ENCODE assay signal across 9 cellular contexts in genomic region chr12:55019784-55020183, GRCh38. TPM values are rescaled to one million over a fixed set of nuclear protein-coding genes. Genes with fewer than 3 reads are reported as not detected.
DNase-seq lines count a peak whose midpoint lies in the region; ATAC-seq and TF ChIP-seq lines count a peak whose summit lies in the region.
"Had no signal": no experiment of that assay in that cellular context is flagged by ENCODE, and none has a peak within 500 bp of the region (broad histone marks: within the 10 kb centered on the region; RNA-seq: fewer than 3 reads in every experiment).

A gene with protein sequence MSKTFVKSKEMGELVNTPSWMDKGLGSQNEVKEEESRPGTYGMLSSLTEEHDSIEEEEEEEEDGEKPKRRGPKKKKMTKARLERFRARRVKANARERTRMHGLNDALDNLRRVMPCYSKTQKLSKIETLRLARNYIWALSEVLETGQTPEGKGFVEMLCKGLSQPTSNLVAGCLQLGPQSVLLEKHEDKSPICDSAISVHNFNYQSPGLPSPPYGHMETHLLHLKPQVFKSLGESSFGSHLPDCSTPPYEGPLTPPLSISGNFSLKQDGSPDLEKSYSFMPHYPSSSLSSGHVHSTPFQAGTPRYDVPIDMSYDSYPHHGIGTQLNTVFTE (plus strand): TSS chr12:55019974. CDS start chr12:55026440, 6,466 bp downstream.

- DNase-seq in CD1c-positive myeloid dendritic cell (ENCODE audit: extremely low spot score): peak; percentile 71
- DNase-seq in RWPE1 (ENCODE audit: low spot score): peak; percentile 49
- DNase-seq in erythroblast (lab: John Stamatoyannopoulos, UW): peak; percentile 18 to 46
- peak in 6 of 9 donors; percentile 11 to 34 (median 18) for DNase-seq in naive thymus-derived CD4-positive, alpha-beta T cell
- DNase-seq in COR-L47 (lab: John Stamatoyannopoulos, UW): no peak
- DNase-seq in GF-D8 (lab: John Stamatoyannopoulos, UW): no peak

- no peak within 1 kb of the TSS for H3K27ac Mint-ChIP-seq in naive thymus-derived CD4-positive, alpha-beta T cell

- peaks cover 6 to 9% (median 7%) of the 10 kb centered on the region in 7 donors for H3K4me1 Mint-ChIP-seq in naive thymus-derived CD4-positive, alpha-beta T cell

- peaks cover 0 to 10% (median 3%) of the 10 kb centered on the region in 5 donors for H3K36me3 Mint-ChIP-seq in naive thymus-derived CD4-positive, alpha-beta T cell

- no peaks in the 10 kb centered on the region for H3K36me3 ChIP-seq in naive thymus-derived CD4-positive, alpha-beta T cell (ENCODE audit: control insufficient read depth in 2 of 3, insufficient read depth in 3 of 3, low read length in 3 of 3)

- CTCF ChIA-PET in RWPE1 (lab: Yijun Ruan, JAX): no interaction called here
- CTCF ChIA-PET in naive thymus-derived CD4-positive, alpha-beta T cell (lab: Charles Lee): interaction anchor here (1.3 to 2.0 kb wide), 4 partner anchors 18 to 52 kb away, joined by 3 to 9 read pairs (median 6); no protein-coding TSS in a partner anchor

- H3K9me3 Mint-ChIP-seq in naive thymus-derived CD4-positive, alpha-beta T cell: peaks cover 0 to 2% (median 0%) of the 10 kb centered on the region in 11 donors
- H3K9me3 Mint-ChIP-seq: central memory CD8-positive, alpha-beta T cell had no signal

- H3K9me3 ChIP-seq in naive thymus-derived CD4-positive, alpha-beta T cell (ENCODE audit: control insufficient read depth in 2 of 3, low read length in 3 of 3): no peaks in the 10 kb centered on the region

- ATAC-seq in HG02798 (IDR thresholded peaks at IDR 0.05; ENCODE audit: poor library complexity, unreplicated experiment) (peak; percentile 77), HG03045 (IDR thresholded peaks at IDR 0.05; ENCODE audit: unreplicated experiment) (no peak)
- ATAC-seq in naive thymus-derived CD4-positive, alpha-beta T cell: peak; percentile 79

- no peak for TF ChIP-seq CTCF in RWPE1 (conservative IDR thresholded peaks at IDR 0.05; ENCODE audit: low read depth)

- intact Hi-C loops in naive thymus-derived CD4-positive, alpha-beta T cell (cut with micrococcal nuclease): no loop called here

- TF ChIP-seq POLR2A in erythroblast (IDR thresholded peaks at IDR 0.05; ENCODE audit: low read length): no peak

- peaks cover 0 to 4% of the 10 kb centered on the region in 2 donors for H3K4me1 ChIP-seq in naive thymus-derived CD4-positive, alpha-beta T cell (ENCODE audit: control insufficient read depth in 2 of 2, insufficient read depth in 2 of 2, low read length in 2 of 2)

- POLR2A ChIA-PET in RWPE1 (lab: Yijun Ruan, JAX; ENCODE audit: low non-redundant PET): no interaction called here
- POLR2A ChIA-PET in naive thymus-derived CD4-positive, alpha-beta T cell (lab: Charles Lee): no interaction called here

- H3K27ac ChIP-seq in RWPE1: no peak within 1 kb of the TSS
- H3K27ac ChIP-seq in naive thymus-derived CD4-positive, alpha-beta T cell (ENCODE audit: low read depth, low read length): no peak within 1 kb of the TSS

- peaks cover 0 to 4% of the 10 kb centered on the region in 2 donors for H3K27me3 ChIP-seq in naive thymus-derived CD4-positive, alpha-beta T cell (ENCODE audit: control insufficient read depth in 2 of 2, insufficient read depth in 2 of 2, low read length in 2 of 2)

- H3K27me3 Mint-ChIP-seq in naive thymus-derived CD4-positive, alpha-beta T cell: peaks cover 37 to 70% (median 45%) of the 10 kb centered on the region in 5 donors

- no peak within 1 kb of the TSS for H3K4me3 ChIP-seq in naive thymus-derived CD4-positive, alpha-beta T cell (ENCODE audit: low read length)

- H3K4me3 Mint-ChIP-seq in naive thymus-derived CD4-positive, alpha-beta T cell: no peak within 1 kb of the TSS
- H3K4me3 Mint-ChIP-seq: central memory CD8-positive, alpha-beta T cell had no signal

RNA-seq across cellular contexts. Expression of the gene that starts here (rescaled TPM):
- under 1 TPM in 1 of 5 experiments, not detected in 4; 0.11 TPM for total RNA-seq in naive thymus-derived CD4-positive, alpha-beta T cell
- not detected for polyA plus RNA-seq in naive thymus-derived CD4-positive, alpha-beta T cell

Comparison
In these comparisons a context has a peak if more than half of its experiments do, and no peak if none do; other contexts are left out.
1. Peak in DNase-seq and ATAC-seq in naive thymus-derived CD4-positive, alpha-beta T cell; RNA of the gene not detected or under 1 TPM.
2. DNase-seq: peak in CD1c-positive myeloid dendritic cell (single experiment), RWPE1 (single experiment) and erythroblast (2 of 2); none in COR-L47 (single experiment) and GF-D8 (single experiment).